Comparison of ENCODE assay signal across 8 cellular contexts in genomic region chr1:182484531-182485257, GRCh38. TPM values are rescaled to one million over a fixed set of nuclear protein-coding genes. Genes with fewer than 3 reads are reported as not detected.
DNase-seq lines count a peak whose midpoint lies in the region; ATAC-seq and TF ChIP-seq lines count a peak whose summit lies in the region.

No MANE protein-coding gene starts in this region.

- CTCF ChIA-PET in activated CD4-positive, alpha-beta T cell treated with anti-CD3 and anti-CD28 coated beads for 36 hours (lab: Charles Lee) = interaction anchor here (0.6 to 2.0 kb wide), 4 partner anchors 18 to 292 kb away, joined by 3 to 8 read pairs (median 4); no protein-coding TSS in a partner anchor

- no peaks in the 10 kb centered on the region for H3K36me3 Mint-ChIP-seq in activated CD4-positive, alpha-beta T cell treated with anti-CD3 and anti-CD28 coated beads for 36 hours (ENCODE audit: low read depth)

- no peak overlapping the region for H3K4ac ChIP-seq in trophoblast cell (ENCODE audit: low read depth, low read length)

- H3K9me3 Mint-ChIP-seq in activated CD4-positive, alpha-beta T cell treated with anti-CD3 and anti-CD28 coated beads for 36 hours (ENCODE audit: low read depth) = no peaks in the 10 kb centered on the region

- H4K8ac ChIP-seq in trophoblast cell (ENCODE audit: low read depth, low read length) = no peak overlapping the region

- no peaks in the 10 kb centered on the region for H4K20me1 ChIP-seq in KMS-11 (ENCODE audit: insufficient read depth)

- H3K79me1 ChIP-seq in trophoblast cell (ENCODE audit: low read length) = no peaks in the 10 kb centered on the region

- no peak overlapping the region for H3K27ac Mint-ChIP-seq in activated CD4-positive, alpha-beta T cell treated with anti-CD3 and anti-CD28 coated beads for 36 hours

- no peak overlapping the region for H4K12ac ChIP-seq in trophoblast cell (ENCODE audit: low read depth, low read length)

- H3K4me1 ChIP-seq in KMS-11 (ENCODE audit: low read depth, poor library complexity, severe bottlenecking) (peaks cover 12% of the 10 kb centered on the region), trophoblast cell (ENCODE audit: control insufficient read depth in 1 of 2, insufficient read depth in 2 of 2, low read length in 2 of 2) (no peaks in the 10 kb centered on the region)

- H3K9ac ChIP-seq in KMS-11 = no peak overlapping the region
- H3K9ac ChIP-seq in trophoblast cell (ENCODE audit: low read length) = no peak overlapping the region

- H3K79me2 ChIP-seq in KMS-11 (ENCODE audit: insufficient read depth, low read depth) = no peaks in the 10 kb centered on the region
- no peaks in the 10 kb centered on the region for H3K79me2 ChIP-seq in trophoblast cell (ENCODE audit: control insufficient read depth, insufficient read depth, low read length, poor library complexity)

- no peak overlapping the region for H3K14ac ChIP-seq in trophoblast cell (ENCODE audit: low read length)

- no peaks in the 10 kb centered on the region for H3K9me3 ChIP-seq in WERI-Rb-1 (ENCODE audit: severe bottlenecking)
- peaks cover 3% of the 10 kb centered on the region for H3K9me3 ChIP-seq in trophoblast cell (ENCODE audit: insufficient read depth, low read depth, low read length)

- no peak overlapping the region for H2BK5ac ChIP-seq in trophoblast cell (ENCODE audit: low read depth, low read length, poor library complexity)

- no peak overlapping the region for H2BK12ac ChIP-seq in trophoblast cell (ENCODE audit: low read length)

- DNase-seq in activated CD4-positive, alpha-beta T cell treated with anti-CD3 and anti-CD28 coated beads for 36 hours = peak; percentile 27
- no peak for DNase-seq in activated CD4-positive, alpha-beta T cell treated with anti-CD3 and anti-CD28 coated beads for 4 hours
- DNase-seq in WERI-Rb-1 (peak; percentile 17), trophoblast cell (peak; percentile 9 to 49), left cardiac atrium (no peak), NCI-H446 (lab: John Stamatoyannopoulos, UW) (no peak)

- peak overlapping the region; percentile 42 for H2AFZ ChIP-seq in KMS-11 (ENCODE audit: low read depth)
- no peak overlapping the region for H2AFZ ChIP-seq in trophoblast cell (ENCODE audit: insufficient read depth, low read length, poor library complexity)

- H3K27me3 Mint-ChIP-seq in activated CD4-positive, alpha-beta T cell treated with anti-CD3 and anti-CD28 coated beads for 36 hours = peaks cover 10% of the 10 kb centered on the region

- H3K23ac ChIP-seq in trophoblast cell (ENCODE audit: low read length) = no peak overlapping the region

- H3K27me3 ChIP-seq in KMS-11 (ENCODE audit: insufficient read depth, low read depth) = no peaks in the 10 kb centered on the region
- H3K27me3 ChIP-seq in WERI-Rb-1 (ENCODE audit: insufficient read depth, low read depth, severe bottlenecking) = no peaks in the 10 kb centered on the region
- no peaks in the 10 kb centered on the region for H3K27me3 ChIP-seq in trophoblast cell (ENCODE audit: insufficient read depth, low read length)

- 0 out of 2 replicates have a peak overlapping the region, but pooled peaks have one; percentile 7 for H3K4me2 ChIP-seq in KMS-11
- no peak overlapping the region for H3K4me2 ChIP-seq in trophoblast cell (ENCODE audit: low read length)

- H2AK5ac ChIP-seq in trophoblast cell (ENCODE audit: low read length) = no peak overlapping the region

- H4K91ac ChIP-seq in trophoblast cell (ENCODE audit: low read depth, low read length) = no peak overlapping the region

- H3K36me3 ChIP-seq in KMS-11 (ENCODE audit: insufficient read depth) = no peaks in the 10 kb centered on the region
- no peaks in the 10 kb centered on the region for H3K36me3 ChIP-seq in WERI-Rb-1
- no peaks in the 10 kb centered on the region for H3K36me3 ChIP-seq in trophoblast cell (ENCODE audit: control insufficient read depth in 1 of 2, insufficient read depth in 2 of 2, low read length in 2 of 2)

- H3K27ac ChIP-seq in KMS-11 (no peak overlapping the region), WERI-Rb-1 (no peak overlapping the region), trophoblast cell (ENCODE audit: low read depth, low read length) (no peak overlapping the region)

- intact Hi-C loops in activated CD4-positive, alpha-beta T cell treated with anti-CD3 and anti-CD28 coated beads for 36 hours (cut with DNase I, micrococcal nuclease) = no loop called here
- intact Hi-C loops in left cardiac atrium (cut with DNase I) = no loop called here

- TF ChIP-seq CTCF in KMS-11 (conservative IDR thresholded peaks at IDR 0.05; ENCODE audit: low read depth, low read length) = peak; percentile 77
- TF ChIP-seq CTCF in WERI-Rb-1 (IDR thresholded peaks at IDR 0.05; ENCODE audit: low read depth, low read length) = peak; percentile 53

- peak; percentile 60 for ATAC-seq in activated CD4-positive, alpha-beta T cell treated with anti-CD3 and anti-CD28 coated beads for 36 hours
- ATAC-seq in GM21723 (IDR thresholded peaks at IDR 0.05; ENCODE audit: unreplicated experiment) (peak; percentile 97), left cardiac atrium (no peak)

- WGBS in trophoblast cell (ENCODE audit: extremely low coverage, insufficient coverage, insufficient read length) = no CpG with 5 or more reads among the region's 5 CpGs

- no peak overlapping the region for H3K4me3 Mint-ChIP-seq in activated CD4-positive, alpha-beta T cell treated with anti-CD3 and anti-CD28 coated beads for 36 hours

- no peak overlapping the region for H3K4me3 ChIP-seq in KMS-11 (IDR thresholded peaks at IDR 0.05; ENCODE audit: insufficient read depth, low read depth, low read length)
- H3K4me3 ChIP-seq in WERI-Rb-1 (ENCODE audit: low read depth, low read length) = no peak overlapping the region
- H3K4me3 ChIP-seq in trophoblast cell (ENCODE audit: low read depth, low read length) = peak overlapping the region; percentile 43

- POLR2A ChIA-PET in activated CD4-positive, alpha-beta T cell treated with anti-CD3 and anti-CD28 coated beads for 36 hours (lab: Charles Lee) = no interaction called here

- H3K4me1 Mint-ChIP-seq in activated CD4-positive, alpha-beta T cell treated with anti-CD3 and anti-CD28 coated beads for 36 hours = no peaks in the 10 kb centered on the region

- no peak overlapping the region for H3K18ac ChIP-seq in trophoblast cell (ENCODE audit: low read length)

- H2BK120ac ChIP-seq in trophoblast cell (ENCODE audit: insufficient read depth, low read length, poor library complexity) = no peak overlapping the region

RNA-seq across cellular contexts. Expression of gene RGSL1, which starts 34.7 kb away (rescaled TPM):
- not detected for total RNA-seq in activated CD4-positive, alpha-beta T cell treated with anti-CD3 and anti-CD28 coated beads for 36 hours
- polyA plus RNA-seq in trophoblast cell (2013) = not detected in 2 replicates
- total RNA-seq in left cardiac atrium = not detected

Comparison
In these comparisons a context has a peak if more than half of its experiments do, and no peak if none do; other contexts are left out.
1. DNase-seq: peak in activated CD4-positive, alpha-beta T cell treated with anti-CD3 and anti-CD28 coated beads for 36 hours (single experiment), WERI-Rb-1 (single experiment) and trophoblast cell (2 of 2); none in activated CD4-positive, alpha-beta T cell treated with anti-CD3 and anti-CD28 coated beads for 4 hours (0 of 2), left cardiac atrium (single experiment) and NCI-H446 (0 of 2).
2. ATAC-seq: peak in activated CD4-positive, alpha-beta T cell treated with anti-CD3 and anti-CD28 coated beads for 36 hours (single experiment) and GM21723 (single experiment); none in left cardiac atrium (0 of 2).